Comparison of ENCODE assay signal across 8 cellular contexts in the genomic region with DNA sequence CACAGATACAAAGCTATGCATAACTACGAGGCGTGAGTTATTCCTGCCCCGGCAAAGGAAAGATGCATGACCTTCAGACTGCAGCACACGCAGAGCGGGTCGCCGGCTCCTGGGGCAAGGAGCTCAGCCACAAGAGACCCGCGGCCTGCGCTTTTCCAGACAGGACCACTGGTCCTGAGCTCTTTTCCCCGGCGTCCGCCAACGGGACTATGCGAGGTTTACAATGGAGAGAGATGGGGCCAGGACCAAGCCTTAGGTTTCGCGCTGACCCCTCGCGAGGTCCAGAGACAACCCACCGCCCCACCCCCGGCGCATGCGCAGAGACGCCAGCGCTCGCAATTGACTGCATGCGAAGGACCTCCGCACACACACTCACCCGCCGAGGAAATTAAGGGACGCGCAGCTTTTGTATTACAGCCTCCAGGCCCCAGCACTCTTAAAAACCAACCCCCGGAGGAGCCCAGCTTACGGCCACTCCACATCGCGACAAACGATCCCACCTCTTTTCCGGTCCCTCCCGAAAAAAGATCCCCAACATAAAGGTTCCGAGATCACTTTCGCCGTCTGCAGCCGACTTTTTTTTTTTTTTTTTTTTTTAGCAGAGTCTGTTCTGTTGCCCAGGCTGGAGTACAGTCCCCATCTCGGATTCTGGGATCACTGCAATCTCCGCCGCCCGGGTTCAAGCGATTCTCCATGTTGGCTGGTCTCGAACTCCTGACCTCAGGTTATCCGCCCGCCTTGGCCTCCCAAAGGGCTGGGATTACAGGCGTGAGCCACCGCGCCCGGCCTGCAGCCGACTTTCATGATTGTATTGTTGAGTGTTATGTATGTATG. TPM values are rescaled to one million over a fixed set of nuclear protein-coding genes. Genes with fewer than 3 reads are reported as not detected.
DNase-seq lines count a peak whose midpoint lies in the region; ATAC-seq and TF ChIP-seq lines count a peak whose summit lies in the region.

A gene with protein sequence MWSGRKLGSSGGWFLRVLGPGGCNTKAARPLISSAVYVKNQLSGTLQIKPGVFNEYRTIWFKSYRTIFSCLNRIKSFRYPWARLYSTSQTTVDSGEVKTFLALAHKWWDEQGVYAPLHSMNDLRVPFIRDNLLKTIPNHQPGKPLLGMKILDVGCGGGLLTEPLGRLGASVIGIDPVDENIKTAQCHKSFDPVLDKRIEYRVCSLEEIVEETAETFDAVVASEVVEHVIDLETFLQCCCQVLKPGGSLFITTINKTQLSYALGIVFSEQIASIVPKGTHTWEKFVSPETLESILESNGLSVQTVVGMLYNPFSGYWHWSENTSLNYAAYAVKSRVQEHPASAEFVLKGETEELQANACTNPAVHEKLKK (minus strand): TSS at position 498 of the 834 bp plus-strand sequence. CDS start 16 bp downstream, at position 482.

- DNase-seq in DMS79 treated with DMSO at 0.1 percent for 48 hours (lab: John Stamatoyannopoulos, UW), result peak; percentile 84
- peak; percentile 76 for DNase-seq in RPMI7951 (ENCODE audit: low read depth)
- peak; percentile 52 for DNase-seq in activated T-helper 9 cell treated with anti-CD3 and anti-CD28 coated beads, Interleukin-2, amount 50 U/mL, for 16 hours (ENCODE audit: low read depth)
- peak; percentile 81 for DNase-seq in fibroblast of the aortic adventitia (ENCODE audit: low read depth)
- DNase-seq in stimulated activated naive CD8-positive, alpha-beta T cell treated with anti-CD3 and anti-CD28 coated beads, Interleukin-15, Interleukin-2, amounts not matched to agents 100 U/mL and 50 U/mL, for 24 hours, result peak; percentile 78

- 0 out of 2 replicates have a peak, but pooled peaks have one; percentile 6 for TF ChIP-seq RAD21 in Ishikawa (IDR thresholded peaks at IDR 0.05; ENCODE audit: low read depth)

- peak; percentile 71 for ATAC-seq in GM21619 (IDR thresholded peaks at IDR 0.05; ENCODE audit: unreplicated experiment)
- peak; percentile 76 for ATAC-seq in stimulated activated naive CD8-positive, alpha-beta T cell treated with anti-CD3 and anti-CD28 coated beads, Interleukin-15, Interleukin-2, amounts not matched to agents 100 U/mL and 50 U/mL, for 24 hours

- TF ChIP-seq CTCF in fibroblast of the aortic adventitia (IDR thresholded peaks at IDR 0.05; ENCODE audit: insufficient read depth, low read length) (no peak), nephron (IDR thresholded peaks at IDR 0.05; ENCODE audit: unreplicated experiment in 3 of 3) (no peak)

- H3K36me3 Mint-ChIP-seq in nephron (ENCODE audit: low read depth), result peaks cover under 1% of the 10 kb centered on the region

- peak within 1 kb of the TSS; percentile 84 for H3K4me3 ChIP-seq in fibroblast of the aortic adventitia (ENCODE audit: low read depth, low read length)

- H3K27ac Mint-ChIP-seq in nephron, result peak within 1 kb of the TSS; percentile 99 to 100 (median 99)

- TF ChIP-seq EP300 in Ishikawa (IDR thresholded peaks at IDR 0.05; ENCODE audit: borderline replicate concordance), result 0 out of 2 replicates have a peak, but pooled peaks have one; percentile 9

- peak within 1 kb of the TSS; percentile 97 to 99 (median 98) for H3K4me3 Mint-ChIP-seq in nephron

- peaks cover 7% of the 10 kb centered on the region for H3K4me1 Mint-ChIP-seq in nephron

- no peaks in the 10 kb centered on the region for H3K9me3 Mint-ChIP-seq in nephron

- H3K27me3 Mint-ChIP-seq in nephron (ENCODE audit: low read depth), result no peaks in the 10 kb centered on the region

TF ChIP-seq in Ishikawa, 13 proteins besides CTCF, POLR2A, EP300 and RAD21:
- TF ChIP-seq, protein P1, sequence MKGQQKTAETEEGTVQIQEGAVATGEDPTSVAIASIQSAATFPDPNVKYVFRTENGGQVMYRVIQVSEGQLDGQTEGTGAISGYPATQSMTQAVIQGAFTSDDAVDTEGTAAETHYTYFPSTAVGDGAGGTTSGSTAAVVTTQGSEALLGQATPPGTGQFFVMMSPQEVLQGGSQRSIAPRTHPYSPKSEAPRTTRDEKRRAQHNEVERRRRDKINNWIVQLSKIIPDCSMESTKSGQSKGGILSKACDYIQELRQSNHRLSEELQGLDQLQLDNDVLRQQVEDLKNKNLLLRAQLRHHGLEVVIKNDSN (IDR thresholded peaks at IDR 0.05), result peak; percentile 41; the same call in 1 of the 2 replicates
- TF ChIP-seq TEAD4 (IDR thresholded peaks at IDR 0.05) (no peak; the same call in 1 of the 2 replicates), YY1 (IDR thresholded peaks at IDR 0.05; ENCODE audit: low read depth) (peak; percentile 41; the same call in 1 of the 2 replicates), CEBPB (IDR thresholded peaks at IDR 0.05) (no peak; the same call in 1 of the 2 replicates), CREB1 (IDR thresholded peaks at IDR 0.05; ENCODE audit: low read depth) (no peak; the same call in 1 of the 2 replicates), TAF1 (IDR thresholded peaks at IDR 0.05; ENCODE audit: low read depth) (peak; percentile 70), ZBTB7A (IDR thresholded peaks at IDR 0.05; ENCODE audit: low read depth) (0 out of 2 replicates have a peak, but pooled peaks have one; percentile 37), FOXM1 (IDR thresholded peaks at IDR 0.05; ENCODE audit: borderline replicate concordance, low read depth) (no peak), TCF12 (IDR thresholded peaks at IDR 0.05; ENCODE audit: low read depth) (peak; percentile 56; the same call in 1 of the 2 replicates), EGR1 (IDR thresholded peaks at IDR 0.05) (no peak), NFIC (IDR thresholded peaks at IDR 0.05) (0 out of 2 replicates have a peak, but pooled peaks have one; percentile 7)
- TF ChIP-seq, protein P2, sequence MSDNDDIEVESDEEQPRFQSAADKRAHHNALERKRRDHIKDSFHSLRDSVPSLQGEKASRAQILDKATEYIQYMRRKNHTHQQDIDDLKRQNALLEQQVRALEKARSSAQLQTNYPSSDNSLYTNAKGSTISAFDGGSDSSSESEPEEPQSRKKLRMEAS (IDR thresholded peaks at IDR 0.05), result peak; percentile 37; the same call in 1 of the 2 replicates
- TF ChIP-seq, protein P3, sequence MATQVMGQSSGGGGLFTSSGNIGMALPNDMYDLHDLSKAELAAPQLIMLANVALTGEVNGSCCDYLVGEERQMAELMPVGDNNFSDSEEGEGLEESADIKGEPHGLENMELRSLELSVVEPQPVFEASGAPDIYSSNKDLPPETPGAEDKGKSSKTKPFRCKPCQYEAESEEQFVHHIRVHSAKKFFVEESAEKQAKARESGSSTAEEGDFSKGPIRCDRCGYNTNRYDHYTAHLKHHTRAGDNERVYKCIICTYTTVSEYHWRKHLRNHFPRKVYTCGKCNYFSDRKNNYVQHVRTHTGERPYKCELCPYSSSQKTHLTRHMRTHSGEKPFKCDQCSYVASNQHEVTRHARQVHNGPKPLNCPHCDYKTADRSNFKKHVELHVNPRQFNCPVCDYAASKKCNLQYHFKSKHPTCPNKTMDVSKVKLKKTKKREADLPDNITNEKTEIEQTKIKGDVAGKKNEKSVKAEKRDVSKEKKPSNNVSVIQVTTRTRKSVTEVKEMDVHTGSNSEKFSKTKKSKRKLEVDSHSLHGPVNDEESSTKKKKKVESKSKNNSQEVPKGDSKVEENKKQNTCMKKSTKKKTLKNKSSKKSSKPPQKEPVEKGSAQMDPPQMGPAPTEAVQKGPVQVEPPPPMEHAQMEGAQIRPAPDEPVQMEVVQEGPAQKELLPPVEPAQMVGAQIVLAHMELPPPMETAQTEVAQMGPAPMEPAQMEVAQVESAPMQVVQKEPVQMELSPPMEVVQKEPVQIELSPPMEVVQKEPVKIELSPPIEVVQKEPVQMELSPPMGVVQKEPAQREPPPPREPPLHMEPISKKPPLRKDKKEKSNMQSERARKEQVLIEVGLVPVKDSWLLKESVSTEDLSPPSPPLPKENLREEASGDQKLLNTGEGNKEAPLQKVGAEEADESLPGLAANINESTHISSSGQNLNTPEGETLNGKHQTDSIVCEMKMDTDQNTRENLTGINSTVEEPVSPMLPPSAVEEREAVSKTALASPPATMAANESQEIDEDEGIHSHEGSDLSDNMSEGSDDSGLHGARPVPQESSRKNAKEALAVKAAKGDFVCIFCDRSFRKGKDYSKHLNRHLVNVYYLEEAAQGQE (IDR thresholded peaks at IDR 0.05; ENCODE audit: low read depth), result no peak

RNA-seq across cellular contexts. Expression of the gene that starts here (rescaled TPM):
- total RNA-seq in RPMI7951 (2014; rRNA removed; shearing (Covaris generic)), result 20.0 and 22.3 TPM in 2 replicates
- 6.3 and 8.9 TPM in 2 replicates for total RNA-seq in fibroblast of the aortic adventitia (ENCODE audit: low replicate concordance)

Comparison
In these comparisons a context has a peak if more than half of its experiments do, and no peak if none do; other contexts are left out.
1. Peak in every context shown above with its lines: DNase-seq, ATAC-seq and H3K4me3 ChIP-seq.